ENCODE assay signal across 13 cellular contexts in the genomic region with DNA sequence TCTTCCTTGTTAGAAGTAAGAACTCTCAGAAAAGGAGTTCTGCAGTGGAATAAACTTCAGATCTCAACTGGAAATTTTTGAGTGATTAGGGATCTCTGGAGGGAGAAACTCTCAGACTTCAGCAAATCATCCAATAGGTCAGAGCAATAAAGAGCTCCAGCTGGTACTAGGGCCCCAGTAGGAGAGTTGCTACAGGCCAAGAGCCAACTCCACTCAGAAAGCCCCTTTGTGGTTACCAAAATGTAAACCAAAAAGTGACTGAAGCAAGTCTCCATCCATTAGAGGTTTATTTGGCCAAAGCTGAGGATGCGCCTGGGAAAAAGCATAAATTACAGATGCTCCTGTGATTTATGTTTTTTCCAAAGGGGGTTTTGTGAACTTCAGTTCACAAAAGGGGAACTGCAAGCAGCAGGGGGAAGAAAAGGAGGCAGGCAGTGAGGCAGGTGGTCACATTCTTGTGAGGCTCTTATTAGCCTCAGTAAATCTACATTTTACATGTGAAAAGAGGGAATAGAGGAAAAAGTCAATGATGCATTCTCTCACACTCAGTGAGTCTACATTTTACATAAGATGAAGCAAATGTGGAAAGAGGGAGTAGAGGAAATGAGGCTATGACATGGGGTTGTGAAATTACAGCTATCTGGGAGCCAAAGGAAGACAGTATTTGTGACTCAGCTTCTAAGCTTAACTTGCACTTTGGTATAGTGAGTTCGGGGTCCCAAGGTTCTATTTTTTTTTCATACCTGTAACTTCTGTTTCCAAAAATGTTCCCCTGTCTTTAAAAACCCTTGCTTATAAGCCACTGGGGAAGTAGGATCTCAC.
DNase-seq lines count a peak whose midpoint lies in the region; ATAC-seq and TF ChIP-seq lines count a peak whose summit lies in the region.
"Had no signal": no experiment of that assay in that cellular context is flagged by ENCODE, and none has a peak within 500 bp of the region (broad histone marks: within the 10 kb centered on the region; RNA-seq: fewer than 3 reads in every experiment).

No MANE protein-coding gene starts in this region.

- H3K4me1 ChIP-seq in BLaER1 treated with 17β-estradiol and CSF1 and Interleukin-3, amounts not matched to agents 10 nM and 100 nM, result peaks cover 6 to 51% (median 24%) of the 10 kb centered on the region in 10 experiments; a peak in 19 of 20 replicates
- peaks cover 8% of the 10 kb centered on the region for H3K4me1 ChIP-seq in iPS-15b (ENCODE audit: control insufficient read depth, insufficient read depth, low read length)
- H3K4me1 ChIP-seq in CD8-positive, alpha-beta T cell (ENCODE audit: insufficient read depth, low read length), result no peaks in the 10 kb centered on the region

- peak; percentile 75 for ATAC-seq in WTC11
- no peak for ATAC-seq in HG02763 (IDR thresholded peaks at IDR 0.05; ENCODE audit: unreplicated experiment)
- ATAC-seq in CD8-positive, alpha-beta T cell, result no peak
- no peak for ATAC-seq in HG02970 (IDR thresholded peaks at IDR 0.05; ENCODE audit: low FRiP score, unreplicated experiment)
- ATAC-seq: natural killer cell had no signal

- H3K27me3 Mint-ChIP-seq in WTC11 (ENCODE audit: low read depth), result no peaks in the 10 kb centered on the region; the same call in 1 of the 2 replicates
- no peaks in the 10 kb centered on the region for H3K27me3 Mint-ChIP-seq in CD8-positive, alpha-beta T cell (ENCODE audit: low read depth)

- H3K36me3 Mint-ChIP-seq in WTC11, result peaks cover 9% of the 10 kb centered on the region
- no peaks in the 10 kb centered on the region for H3K36me3 Mint-ChIP-seq in CD8-positive, alpha-beta T cell
- H3K36me3 Mint-ChIP-seq: brain, natural killer cell had no signal

- peak overlapping the region; percentile 94 for H3K27ac Mint-ChIP-seq in WTC11
- H3K27ac Mint-ChIP-seq in CD8-positive, alpha-beta T cell, result no peak overlapping the region
- H3K27ac Mint-ChIP-seq: natural killer cell had no signal

- H3K4me3 Mint-ChIP-seq in WTC11, result peak overlapping the region; percentile 52
- H3K4me3 Mint-ChIP-seq in CD8-positive, alpha-beta T cell, result no peak overlapping the region
- H3K4me3 Mint-ChIP-seq: brain, natural killer cell had no signal

- H3K4me3 ChIP-seq in BLaER1 treated with 17β-estradiol and CSF1 and Interleukin-3, amounts not matched to agents 10 nM and 100 nM, result no peak overlapping the region
- H3K4me3 ChIP-seq in iPS-15b (ENCODE audit: low read depth, low read length), result peak overlapping the region; percentile 27
- no peak overlapping the region for H3K4me3 ChIP-seq in CD8-positive, alpha-beta T cell (ENCODE audit: low read depth, low read length)
- H3K4me3 ChIP-seq: smooth muscle cell had no signal

- H3K9me3 Mint-ChIP-seq in WTC11, result peaks cover 15% of the 10 kb centered on the region
- H3K9me3 Mint-ChIP-seq in CD8-positive, alpha-beta T cell, result no peaks in the 10 kb centered on the region
- H3K9me3 Mint-ChIP-seq: brain, natural killer cell had no signal

- H3K9me3 ChIP-seq in BLaER1 treated with 17β-estradiol and CSF1 and Interleukin-3, amounts not matched to agents 10 nM and 100 nM (replicated peaks in 1 of 11), result no peaks in the 10 kb centered on the region; a peak in 2 of 22 replicates
- H3K9me3 ChIP-seq in iPS-15b (ENCODE audit: control insufficient read depth, insufficient read depth, low read length), result no peaks in the 10 kb centered on the region
- no peaks in the 10 kb centered on the region for H3K9me3 ChIP-seq in CD8-positive, alpha-beta T cell (ENCODE audit: low read length)

- CTCF ChIA-PET in WTC11 (lab: Charles Lee), result interaction anchor here (0.9 to 2.1 kb wide), 9 partner anchors 27 to 408 kb away, joined by 3 to 7 read pairs (median 4); a partner anchor contains a TSS
- CTCF ChIA-PET in CD8-positive, alpha-beta T cell (lab: Charles Lee), result interaction anchor here (1.1 to 1.2 kb wide), 2 partner anchors 18 to 65 kb away, joined by 3 read pairs; no protein-coding TSS in a partner anchor

- H3K4me1 Mint-ChIP-seq in WTC11, result peaks cover 71% of the 10 kb centered on the region
- no peaks in the 10 kb centered on the region for H3K4me1 Mint-ChIP-seq in CD8-positive, alpha-beta T cell (ENCODE audit: low read depth)

- DNase-seq in KBM-7 (peak; percentile 27), WTC11 (ENCODE audit: low spot score) (no peak), GM03348 (ENCODE audit: low spot score) (no peak)
- no peak for DNase-seq in CD8-positive, alpha-beta T cell
- DNase-seq: erythroblast, natural killer cell, RPMI8226 had no signal

- H4K20me1 ChIP-seq in BLaER1 treated with 17β-estradiol and CSF1 and Interleukin-3, amounts not matched to agents 10 nM and 100 nM, result no peaks in the 10 kb centered on the region

- no peaks in the 10 kb centered on the region for H3K36me3 ChIP-seq in BLaER1 treated with 17β-estradiol and CSF1 and Interleukin-3, amounts not matched to agents 10 nM and 100 nM
- H3K36me3 ChIP-seq in iPS-15b (ENCODE audit: control insufficient read depth, insufficient read depth, low read length), result no peaks in the 10 kb centered on the region
- H3K36me3 ChIP-seq in CD8-positive, alpha-beta T cell (ENCODE audit: insufficient read depth, low read length), result no peaks in the 10 kb centered on the region

- intact Hi-C loops in CD8-positive, alpha-beta T cell (cut with DNase I, micrococcal nuclease), result no loop called here

- peak overlapping the region in 5 of 11 experiments; percentile 2 to 57 (median 7); a peak in 4 of 22 replicates for H3K27ac ChIP-seq in BLaER1 treated with 17β-estradiol and CSF1 and Interleukin-3, amounts not matched to agents 10 nM and 100 nM
- H3K27ac ChIP-seq in CD8-positive, alpha-beta T cell (ENCODE audit: low read depth, low read length), result no peak overlapping the region

- TF ChIP-seq CTCF in WTC11 (IDR thresholded peaks at IDR 0.05), result no peak
- no peak for TF ChIP-seq CTCF in CD8-positive, alpha-beta T cell (IDR thresholded peaks at IDR 0.05)

- H3K27me3 ChIP-seq in BLaER1 treated with 17β-estradiol and CSF1 and Interleukin-3, amounts not matched to agents 10 nM and 100 nM, result no peaks in the 10 kb centered on the region
- no peaks in the 10 kb centered on the region for H3K27me3 ChIP-seq in iPS-15b (ENCODE audit: control insufficient read depth, insufficient read depth, low read length)
- no peaks in the 10 kb centered on the region for H3K27me3 ChIP-seq in CD8-positive, alpha-beta T cell (ENCODE audit: insufficient read depth, low read length)

- in situ Hi-C loops in KBM-7 (cut with MboI; ENCODE audit: low pct_unique_long_range_greater_than_20kb, low sequenced_read_pairs), result no loop called here

- POLR2A ChIA-PET in WTC11 (lab: Charles Lee), result interaction anchor here (1.0 kb wide), 1 partner anchor 9 kb away, joined by 3 read pairs; no protein-coding TSS in a partner anchor
- POLR2A ChIA-PET in CD8-positive, alpha-beta T cell (lab: Charles Lee), result no interaction called here

- H3K4me2 ChIP-seq in BLaER1 treated with 17β-estradiol and CSF1 and Interleukin-3, amounts not matched to agents 10 nM and 100 nM, result peak overlapping the region in 9 of 11 experiments; percentile 9 to 71 (median 53); a peak in 14 of 22 replicates
- H3K4me2 ChIP-seq: smooth muscle cell had no signal

- H3K9ac ChIP-seq in BLaER1 treated with 17β-estradiol and CSF1 and Interleukin-3, amounts not matched to agents 10 nM and 100 nM, result no peak overlapping the region
- H3K9ac ChIP-seq in iPS-15b (ENCODE audit: low read depth, low read length), result peak overlapping the region; percentile 47

TF ChIP-seq in WTC11, 78 proteins besides CTCF, POLR2A, EP300 and RAD21:
- no peak for TF ChIP-seq TP53 (CRISPR knock-in tag; IDR thresholded peaks at IDR 0.05)
- peak; percentile 99 for TF ChIP-seq ZNF232 (CRISPR knock-in tag; IDR thresholded peaks at IDR 0.05)
TF ChIP-seq in WTC11: peak in this region for 1.
